20 cellular contexts compared by ENCODE assay signal in the genomic region with DNA sequence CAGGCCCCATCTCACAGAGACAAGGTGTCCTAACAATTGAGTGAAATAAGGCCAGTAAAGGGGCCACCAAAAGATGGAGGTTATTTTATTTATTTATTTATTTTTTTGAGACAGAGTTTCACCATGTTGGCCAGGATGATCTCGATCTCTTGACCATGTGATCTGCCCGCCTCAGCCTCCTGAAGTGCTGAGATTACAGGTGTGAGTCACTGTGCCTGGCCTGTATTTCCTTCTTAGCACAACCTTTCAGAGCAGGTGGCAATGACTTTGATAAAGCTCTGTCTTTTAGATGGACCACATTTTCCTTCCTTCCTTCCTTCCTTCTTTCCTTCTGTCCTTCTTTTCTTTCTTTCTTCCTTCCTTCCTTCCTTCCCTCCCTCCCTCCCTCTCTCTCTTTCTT. TPM values are rescaled to one million over a fixed set of nuclear protein-coding genes. Genes with fewer than 3 reads are reported as not detected.
DNase-seq lines count a peak whose midpoint lies in the region; ATAC-seq, FAIRE-seq and TF ChIP-seq lines count a peak whose summit lies in the region.
"Had no signal": no experiment of that assay in that cellular context is flagged by ENCODE, and none has a peak within 500 bp of the region (broad histone marks: within the 10 kb centered on the region; RNA-seq: fewer than 3 reads in every experiment).

No MANE protein-coding gene starts in this region.

- TF ChIP-seq CTCF in bronchial epithelial cell (IDR thresholded peaks at IDR 0.05; ENCODE audit: insufficient read depth, low read length, severe bottlenecking) (no peak), mucosa of descending colon (IDR thresholded peaks at IDR 0.05) (no peak)

- H3K36me3 ChIP-seq in bronchial epithelial cell (ENCODE audit: control insufficient read depth, insufficient read depth, low read length) (no peaks in the 10 kb centered on the region), mucosa of descending colon (ENCODE audit: low read depth) (no peaks in the 10 kb centered on the region)
- H3K36me3 ChIP-seq: BLaER1 treated with 17β-estradiol and CSF1 and Interleukin-3, amounts not matched to agents 10 nM and 100 nM; HAP-1 had no signal

- no peaks in the 10 kb centered on the region for H3K4me1 ChIP-seq in mucosa of descending colon (ENCODE audit: low read depth)
- H3K4me1 ChIP-seq: HAP-1 had no signal

- H3K27me3 ChIP-seq in bronchial epithelial cell (ENCODE audit: control insufficient read depth, insufficient read depth, low read length), result no peaks in the 10 kb centered on the region

- intact Hi-C loops in mucosa of descending colon (cut with DNase I, micrococcal nuclease) (no loop called here), posterior vena cava (cut with DNase I) (no loop called here)

- DNase-seq in DMS53 (lab: John Stamatoyannopoulos, UW), result peak; percentile 50
- DNase-seq in DMS53 treated with DMSO at 0.1 percent for 48 hours (lab: John Stamatoyannopoulos, UW; ENCODE audit: unreplicated experiment), result no peak
- DNase-seq in A172 (ENCODE audit: low spot score), result peak; percentile 46
- peak; percentile 12 for DNase-seq in bronchial epithelial cell (ENCODE audit: low read depth)
- no peak for DNase-seq in mucosa of descending colon
- DNase-seq in activated naive CD4-positive, alpha-beta T cell treated with Interleukin-2 at 50 U/mL for 16 hours, result no peak
- DNase-seq in posterior vena cava (ENCODE audit: low spot score), result no peak
- DNase-seq: AML-193; Calu3; CD4-positive, CD25-positive, alpha-beta regulatory T cell; DMS 273 treated with DMSO at 0.1 percent for 48 hours; DMS79 treated with DMSO at 0.1 percent for 48 hours; EL had no signal

- no peak overlapping the region for H3K4me3 ChIP-seq in bronchial epithelial cell (ENCODE audit: low read depth, low read length)
- no peak overlapping the region for H3K4me3 ChIP-seq in mucosa of descending colon
- H3K4me3 ChIP-seq: BLaER1 treated with 17β-estradiol and CSF1 and Interleukin-3, amounts not matched to agents 10 nM and 100 nM; HAP-1 had no signal

- ATAC-seq in mucosa of descending colon (peak; percentile 52), GM18517 (IDR thresholded peaks at IDR 0.05; ENCODE audit: unreplicated experiment) (no peak)

- FAIRE-seq in bronchial epithelial cell (lab: Jason Lieb, UNC), result no peak
- FAIRE-seq: G401.6, GM12891, GM19239, H1 had no signal

- H3K9me3 ChIP-seq in mucosa of descending colon, result no peaks in the 10 kb centered on the region
- H3K9me3 ChIP-seq: HAP-1 had no signal

RNA-seq across cellular contexts. Expression of a gene that starts 11.0 kb away (rescaled TPM):
- total RNA-seq in A172 (2014; rRNA removed; shearing (Covaris generic)), result 3.8 and 4.4 TPM in 2 replicates
- total RNA-seq in bronchial epithelial cell (10.5 and 21.4 TPM in 2 replicates), mucosa of descending colon (10 to 100 TPM; 62.4 to 94.7 (median 62.8) TPM), posterior vena cava (10 to 100 TPM; 50.0 to 73.2 TPM)

RNA-seq across cellular contexts. Expression of a gene that starts 22.7 kb away (rescaled TPM):
- not detected in 2 replicates for total RNA-seq in A172 (2014; rRNA removed; shearing (Covaris generic))
- total RNA-seq in bronchial epithelial cell (not detected in 2 replicates), mucosa of descending colon (not detected), posterior vena cava (not detected)
- total RNA-seq: Calu3; CD4-positive, CD25-positive, alpha-beta regulatory T cell; H1 had no signal

RNA-seq across cellular contexts. Expression of a gene that starts 33.9 kb away (rescaled TPM):
- not detected in 2 replicates for total RNA-seq in A172 (2014; rRNA removed; shearing (Covaris generic))
- not detected in 2 replicates for total RNA-seq in bronchial epithelial cell
- not detected for total RNA-seq in mucosa of descending colon
- under 1 TPM in 1 of 2 donors, not detected in 1; 0.57 TPM for total RNA-seq in posterior vena cava
- total RNA-seq: Calu3; CD4-positive, CD25-positive, alpha-beta regulatory T cell; H1 had no signal

Comparison
In these comparisons a context has a peak if more than half of its experiments do, and no peak if none do; other contexts are left out.
1. DNase-seq: peak in DMS53 (single experiment), A172 (single experiment) and bronchial epithelial cell (single experiment); none in DMS53 treated with DMSO at 0.1 percent for 48 hours (single experiment), mucosa of descending colon (0 of 3), activated naive CD4-positive, alpha-beta T cell treated with Interleukin-2 at 50 U/mL for 16 hours (single experiment) and posterior vena cava (single experiment).